ENCODE assay signal across 1 cellular context in genomic region chr22:22036588-22036987, GRCh38.
TF ChIP-seq lines count a peak whose summit lies in the region.

No MANE protein-coding gene starts in this region.

TF ChIP-seq in H1, 55 proteins besides CTCF, POLR2A, EP300 and RAD21:
- no peak for TF ChIP-seq JUN (IDR thresholded peaks at IDR 0.05; ENCODE audit: low read depth, low read length)
- no peak for TF ChIP-seq MAFK (IDR thresholded peaks at IDR 0.05; ENCODE audit: low read depth, low read length)
